In genomic region chrX:102599950-102600579, GRCh38 we compare ENCODE assay signal across 1 cellular context.
TF ChIP-seq lines count a peak whose summit lies in the region.

No MANE protein-coding gene starts in this region.

TF ChIP-seq in K562, 482 proteins besides CTCF, POLR2A, EP300 and RAD21 (continued from another document):
- TF ChIP-seq ZBTB43 (CRISPR knock-in tag; IDR thresholded peaks at IDR 0.05) (no peak), ILF3 (IDR thresholded peaks at IDR 0.05; ENCODE audit: borderline replicate concordance) (no peak), SP1 (CRISPR knock-in tag; IDR thresholded peaks at IDR 0.05) (no peak), NFE2L1 (tag; IDR thresholded peaks at IDR 0.05; ENCODE audit: borderline replicate concordance, low read depth) (no peak), RB1 (IDR thresholded peaks at IDR 0.05; ENCODE audit: low read depth) (no peak), E2F4 (CRISPR knock-in tag; IDR thresholded peaks at IDR 0.05; ENCODE audit: low read depth) (no peak), FOXJ3 (CRISPR knock-in tag; IDR thresholded peaks at IDR 0.05) (no peak), ZNF280A (IDR thresholded peaks at IDR 0.05; ENCODE audit: low read depth, partially characterized antibody) (no peak), RFX7 (CRISPR knock-in tag; IDR thresholded peaks at IDR 0.05) (no peak), TAF1 (IDR thresholded peaks at IDR 0.05; ENCODE audit: control insufficient read depth, extremely low read depth, insufficient read depth, low read length, severe bottlenecking) (no peak), ZKSCAN1 (IDR thresholded peaks at IDR 0.05; ENCODE audit: low read depth, low read length) (no peak), MNT (conservative IDR thresholded peaks at IDR 0.05) (no peak)
